In the genomic region with DNA sequence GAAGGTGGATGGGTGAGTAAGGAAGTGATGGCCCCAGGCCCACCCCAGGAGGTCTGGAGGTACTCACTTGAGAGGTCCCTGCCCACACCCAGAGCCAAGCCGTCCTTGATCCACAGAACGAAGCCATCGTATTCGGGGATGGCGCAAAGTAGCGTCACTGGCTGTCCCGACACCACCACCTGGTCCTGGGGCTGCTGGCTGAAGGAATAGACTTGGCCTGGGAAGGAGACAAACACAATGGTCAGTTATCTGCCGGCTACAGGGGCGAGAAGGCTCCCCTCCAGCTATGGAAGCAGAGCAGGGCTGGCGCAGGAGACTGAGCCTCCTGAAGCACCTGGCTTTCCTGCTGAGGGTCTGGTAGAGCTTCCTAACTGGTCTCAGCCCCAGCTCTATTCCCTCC, we compare ENCODE assay signal across 21 cellular contexts.
DNase-seq lines count a peak whose midpoint lies in the region; ATAC-seq and TF ChIP-seq lines count a peak whose summit lies in the region.
"Had no signal": no experiment of that assay in that cellular context is flagged by ENCODE, and none has a peak within 500 bp of the region (broad histone marks: within the 10 kb centered on the region; RNA-seq: fewer than 3 reads in every experiment).

No MANE protein-coding gene starts in this region.

- H3K9me3 ChIP-seq in osteoblast (ENCODE audit: low read depth, low read length): no peaks in the 10 kb centered on the region
- H3K9me3 ChIP-seq in spleen: no peaks in the 10 kb centered on the region
- H3K9me3 ChIP-seq: BLaER1 had no signal

- H2AFZ ChIP-seq in osteoblast (ENCODE audit: low read length): no peak overlapping the region
- H2AFZ ChIP-seq: GM23248 had no signal

- POLR2A ChIA-PET in activated CD4-positive, alpha-beta memory T cell treated with anti-CD3 and anti-CD28 coated beads, Interleukin-2, amount 10 ng/mL, durations not matched to agents 7 days and 5 days (lab: Charles Lee): interaction anchor here (0.5 kb wide), 1 partner anchor 24 kb away, joined by 3 read pairs; no protein-coding TSS in a partner anchor

- H3K27ac ChIP-seq in osteoblast (ENCODE audit: low read depth, low read length): no peak overlapping the region
- H3K27ac ChIP-seq in spleen: no peak overlapping the region
- H3K27ac ChIP-seq: 22Rv1, BLaER1, C4-2B, GM23248 had no signal

- H3K4me1 Mint-ChIP-seq in activated CD4-positive, alpha-beta memory T cell treated with anti-CD3 and anti-CD28 coated beads, Interleukin-2, amount 10 ng/mL, durations not matched to agents 7 days and 5 days: no peaks in the 10 kb centered on the region
- H3K4me1 Mint-ChIP-seq: B cell; CD8-positive, alpha-beta memory T cell had no signal

- no peaks in the 10 kb centered on the region for H3K27me3 Mint-ChIP-seq in activated CD4-positive, alpha-beta memory T cell treated with anti-CD3 and anti-CD28 coated beads, Interleukin-2, amount 10 ng/mL, durations not matched to agents 7 days and 5 days
- H3K27me3 Mint-ChIP-seq: B cell had no signal

- no peak for TF ChIP-seq POLR2A in spleen (IDR thresholded peaks at IDR 0.05)

- 79 to 93% (median 86%) methylated on average over 10 of the region's 10 CpGs for WGBS in spleen, 5 donors

- H3K27me3 ChIP-seq in osteoblast (ENCODE audit: insufficient read depth, low read length): no peaks in the 10 kb centered on the region
- peaks cover 0 to 6% (median 0%) of the 10 kb centered on the region in 7 donors for H3K27me3 ChIP-seq in spleen (replicated peaks in 1 of 7)
- H3K27me3 ChIP-seq: BLaER1 had no signal

- H3K4me3 ChIP-seq in osteoblast (ENCODE audit: insufficient read depth, low read length) (no peak overlapping the region), spleen (no peak overlapping the region)
- H3K4me3 ChIP-seq: BLaER1, GM12878, GM23248 had no signal

- intact Hi-C loops in spleen (cut with DNase I; ENCODE audit: low total_unique reads): no loop called here

- no peaks in the 10 kb centered on the region for H3K9me3 Mint-ChIP-seq in activated CD4-positive, alpha-beta memory T cell treated with anti-CD3 and anti-CD28 coated beads, Interleukin-2, amount 10 ng/mL, durations not matched to agents 7 days and 5 days
- H3K9me3 Mint-ChIP-seq: CD4-positive, alpha-beta T cell; CD8-positive, alpha-beta memory T cell; H9 had no signal

- no peak for ATAC-seq in HG03159 (IDR thresholded peaks at IDR 0.05; ENCODE audit: unreplicated experiment)
- ATAC-seq: GM12878, HCT116 had no signal

- TF ChIP-seq CTCF in osteoblast (IDR thresholded peaks at IDR 0.05; ENCODE audit: extremely low read depth, low read depth, low read length) (no peak), spleen (IDR thresholded peaks at IDR 0.05 in 8 of 11, conservative IDR thresholded peaks at IDR 0.05 in 3 of 11) (no peak)

- H3K36me3 ChIP-seq in osteoblast (ENCODE audit: insufficient read depth, low read length) (no peaks in the 10 kb centered on the region), spleen (no peaks in the 10 kb centered on the region)
- H3K36me3 ChIP-seq: BLaER1 had no signal

- peak; percentile 55 for DNase-seq in activated effector memory CD4-positive, alpha-beta T cell treated with anti-CD3 and anti-CD28 coated beads, Interleukin-2, amount 50 U/mL, for 16 hours
- DNase-seq in activated effector memory CD4-positive, alpha-beta T cell treated with Interleukin-2 at 50 U/mL for 16 hours: no peak
- DNase-seq in osteoblast (ENCODE audit: insufficient read length, low spot score, missing footprints): peak; percentile 11
- peak; percentile 52 for DNase-seq in spleen
- DNase-seq in activated CD4-positive, alpha-beta memory T cell treated with anti-CD3 and anti-CD28 coated beads, Interleukin-2, amount 10 ng/mL, durations not matched to agents 7 days and 5 days: no peak
- no peak for DNase-seq in NCI-H1048 (lab: John Stamatoyannopoulos, UW)
- DNase-seq: CD4-positive, alpha-beta T cell; CD8-positive, alpha-beta memory T cell; DMS 273 treated with DMSO at 0.1 percent for 48 hours; DMS79; EL; GDM1; GM23248; H9 had no signal

- no peak overlapping the region for H3K27ac Mint-ChIP-seq in activated CD4-positive, alpha-beta memory T cell treated with anti-CD3 and anti-CD28 coated beads, Interleukin-2, amount 10 ng/mL, durations not matched to agents 7 days and 5 days
- H3K27ac Mint-ChIP-seq: B cell; CD4-positive, alpha-beta T cell; CD8-positive, alpha-beta memory T cell; H9 had no signal

- CTCF ChIA-PET in activated CD4-positive, alpha-beta memory T cell treated with anti-CD3 and anti-CD28 coated beads, Interleukin-2, amount 10 ng/mL, durations not matched to agents 7 days and 5 days (lab: Charles Lee): no interaction called here

- H3K36me3 Mint-ChIP-seq in activated CD4-positive, alpha-beta memory T cell treated with anti-CD3 and anti-CD28 coated beads, Interleukin-2, amount 10 ng/mL, durations not matched to agents 7 days and 5 days (ENCODE audit: low read depth): no peaks in the 10 kb centered on the region
- H3K36me3 Mint-ChIP-seq: CD8-positive, alpha-beta memory T cell had no signal

- no peak overlapping the region for H3K4me3 Mint-ChIP-seq in activated CD4-positive, alpha-beta memory T cell treated with anti-CD3 and anti-CD28 coated beads, Interleukin-2, amount 10 ng/mL, durations not matched to agents 7 days and 5 days
- H3K4me3 Mint-ChIP-seq: B cell; CD4-positive, alpha-beta T cell; CD8-positive, alpha-beta memory T cell; H9 had no signal

- H3K4me2 ChIP-seq in osteoblast (ENCODE audit: insufficient read depth, low read length): no peak overlapping the region
- H3K4me2 ChIP-seq: BLaER1 had no signal

- no peaks in the 10 kb centered on the region for H3K4me1 ChIP-seq in osteoblast (ENCODE audit: insufficient read depth, low read length)
- peaks cover 0 to 8% (median 0%) of the 10 kb centered on the region in 6 donors for H3K4me1 ChIP-seq in spleen
- H3K4me1 ChIP-seq: BLaER1 had no signal

- no peaks in the 10 kb centered on the region for H3K79me2 ChIP-seq in osteoblast (ENCODE audit: insufficient read depth, low read length)

- peaks cover 8% of the 10 kb centered on the region for H4K20me1 ChIP-seq in osteoblast (ENCODE audit: insufficient read depth, low read length)
- H4K20me1 ChIP-seq: BLaER1 had no signal

Comparison
In these comparisons a context has a peak if more than half of its experiments do, and no peak if none do; other contexts are left out.
1. DNase-seq: peak in activated effector memory CD4-positive, alpha-beta T cell treated with anti-CD3 and anti-CD28 coated beads, Interleukin-2, amount 50 U/mL, for 16 hours (single experiment), osteoblast (single experiment) and spleen (single experiment); none in activated effector memory CD4-positive, alpha-beta T cell treated with Interleukin-2 at 50 U/mL for 16 hours (single experiment), activated CD4-positive, alpha-beta memory T cell treated with anti-CD3 and anti-CD28 coated beads, Interleukin-2, amount 10 ng/mL, durations not matched to agents 7 days and 5 days (single experiment) and NCI-H1048 (single experiment).